12 cellular contexts compared by ENCODE assay signal in the genomic region with DNA sequence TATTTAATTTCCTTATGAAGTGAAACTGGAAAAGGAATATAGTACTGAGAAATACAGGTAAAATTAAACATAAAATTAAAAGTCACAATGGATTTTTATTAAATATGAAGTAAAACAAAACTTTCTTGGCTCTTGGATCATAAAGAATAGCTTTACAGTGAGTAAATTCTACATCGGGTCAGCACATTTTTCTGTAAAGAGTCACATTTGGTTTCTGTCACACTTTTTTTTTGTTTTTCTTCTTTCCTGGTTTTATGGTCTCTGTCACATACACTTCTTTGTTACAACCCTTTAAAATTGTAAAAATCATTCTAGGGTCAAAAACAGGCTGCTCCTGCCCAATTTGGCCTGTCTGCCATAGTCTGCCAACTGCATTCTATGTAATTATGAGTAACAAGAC.
"Had no signal": no experiment of that assay in that cellular context is flagged by ENCODE, and none has a peak within 500 bp of the region (broad histone marks: within the 10 kb centered on the region; RNA-seq: fewer than 3 reads in every experiment).

No MANE protein-coding gene starts in this region.

- ATAC-seq: left lung; naive thymus-derived CD8-positive, alpha-beta T cell; stimulated activated naive CD8-positive, alpha-beta T cell treated with anti-CD3 and anti-CD28 coated beads, Interleukin-15, amount 100 ng/mL, for 72 hours; upper lobe of right lung had no signal

- DNase-seq: activated CD4-positive, alpha-beta T cell treated with anti-CD3 and anti-CD28 coated beads, Interleukin-2, amount 10 ng/mL, durations not matched to agents 7 days and 5 days; activated CD4-positive, CD25-positive, alpha-beta regulatory T cell; activated CD8-positive, alpha-beta memory T cell treated with anti-CD3 and anti-CD28 coated beads, Interleukin-2, amount 50 U/mL, for 48 hours; activated gamma-delta T cell treated with Interleukin-2 at 50 U/mL for 16 hours; amygdala; dermis blood vessel endothelial cell; left lung; naive thymus-derived CD8-positive, alpha-beta T cell; small intestine; stimulated activated naive CD8-positive, alpha-beta T cell treated with anti-CD3 and anti-CD28 coated beads, Interleukin-15, amount 100 ng/mL, for 72 hours; testis; upper lobe of right lung had no signal
